ENCODE assay signal across 8 cellular contexts in the genomic region with DNA sequence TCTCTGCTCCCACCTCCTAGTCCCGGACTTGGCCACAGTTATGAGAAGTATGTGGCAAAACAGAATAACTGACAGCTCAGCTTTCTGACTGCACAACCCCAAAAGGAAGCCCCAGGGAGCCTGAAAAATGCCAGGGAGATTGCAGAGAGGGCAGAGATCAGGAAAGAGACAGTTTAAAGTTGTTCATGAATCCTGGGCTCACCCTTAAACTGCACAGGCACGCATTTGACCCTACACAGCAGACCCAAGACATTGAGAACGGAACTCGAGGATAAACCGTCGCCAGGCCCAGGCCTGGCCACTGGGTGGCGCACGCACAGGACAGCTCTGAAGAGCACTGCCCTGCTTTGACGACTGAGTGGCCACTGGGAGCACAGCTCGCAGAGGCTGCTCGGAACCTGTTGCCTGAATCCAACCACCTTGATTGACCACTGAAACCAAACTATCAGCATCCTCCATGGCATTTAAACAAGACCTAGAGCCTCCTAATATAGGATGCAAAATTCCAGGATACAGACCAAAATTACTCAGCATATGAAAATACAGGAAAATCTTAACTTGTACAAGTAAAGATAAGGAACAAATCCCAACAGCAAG.
DNase-seq lines count a peak whose midpoint lies in the region; ATAC-seq, FAIRE-seq and TF ChIP-seq lines count a peak whose summit lies in the region.

No MANE protein-coding gene starts in this region.

- no TSS peak for BruUV-seq in PC-9 (replicated peaks; lab: Mats Ljungman, UMichigan)

- CTCF ChIA-PET in PC-9 (lab: Charles Lee): interaction anchor here (0.6 to 0.7 kb wide), 3 partner anchors 56 to 186 kb away, joined by 3 to 8 read pairs (median 4); no protein-coding TSS in a partner anchor

- H3K4me1 ChIP-seq in HAP-1 (no peaks in the 10 kb centered on the region), PC-9 (replicated peaks; ENCODE audit: insufficient read depth) (peaks cover 67% of the 10 kb centered on the region), right atrium auricular region (peaks cover 0 to 7% of the 10 kb centered on the region in 2 donors), small intestine (ENCODE audit: control insufficient read depth in 2 of 2, insufficient read depth in 1 of 2, low read depth in 1 of 2, low read length in 1 of 2) (no peaks in the 10 kb centered on the region)

- H4K20me1 ChIP-seq in PC-9 (ENCODE audit: insufficient read depth): no peaks in the 10 kb centered on the region

- no peaks in the 10 kb centered on the region for H3K9me2 ChIP-seq in PC-9 (ENCODE audit: insufficient read depth)

- H3K9me3 ChIP-seq in HAP-1: no peaks in the 10 kb centered on the region
- no peaks in the 10 kb centered on the region for H3K9me3 ChIP-seq in PC-9 (ENCODE audit: insufficient read depth, low read depth)
- no peaks in the 10 kb centered on the region for H3K9me3 ChIP-seq in right atrium auricular region
- no peaks in the 10 kb centered on the region for H3K9me3 ChIP-seq in small intestine (ENCODE audit: control insufficient read depth, low read depth)

- no peaks in the 10 kb centered on the region for H3K36me3 Mint-ChIP-seq in activated naive CD8-positive, alpha-beta T cell treated with anti-CD3 and anti-CD28 coated beads for 36 hours

- H3K27me3 ChIP-seq in HAP-1 (ENCODE audit: low read depth) (no peaks in the 10 kb centered on the region), PC-9 (ENCODE audit: insufficient read depth, low read depth) (no peaks in the 10 kb centered on the region), right atrium auricular region (no peaks in the 10 kb centered on the region), small intestine (ENCODE audit: control insufficient read depth in 2 of 2, insufficient read depth in 2 of 2, low read length in 2 of 2) (peaks cover 0 to 2% of the 10 kb centered on the region in 2 donors)

- H3K4me2 ChIP-seq in PC-9: peak overlapping the region; percentile 26

- H3K36me3 ChIP-seq in HAP-1 (replicated peaks) (no peaks in the 10 kb centered on the region), PC-9 (ENCODE audit: low read depth) (no peaks in the 10 kb centered on the region), right atrium auricular region (no peaks in the 10 kb centered on the region), small intestine (ENCODE audit: control insufficient read depth in 2 of 2, insufficient read depth in 2 of 2, low read length in 2 of 2) (no peaks in the 10 kb centered on the region)

- peaks cover 34% of the 10 kb centered on the region for H3K27me3 Mint-ChIP-seq in activated naive CD8-positive, alpha-beta T cell treated with anti-CD3 and anti-CD28 coated beads for 36 hours

- no peaks in the 10 kb centered on the region for H3K79me2 ChIP-seq in PC-9 (ENCODE audit: low read depth)

- 0 out of 2 replicates have a peak overlapping the region, but pooled peaks have one; percentile 12 for H3K27ac ChIP-seq in PC-9
- no peak overlapping the region for H3K27ac ChIP-seq in right atrium auricular region
- no peak overlapping the region for H3K27ac ChIP-seq in small intestine (ENCODE audit: low read depth in 1 of 2, low read length in 1 of 2)

- intact Hi-C loops in PC-9 (cut with micrococcal nuclease; ENCODE audit: unreplicated experiment): loop anchor here (1.0 to 10.0 kb wide), 3 partner anchors 39 to 638 kb away; a partner anchor contains a TSS

- POLR2A ChIA-PET in PC-9 (lab: Charles Lee; ENCODE audit: unreplicated experiment): no interaction called here

- ATAC-seq in GM18870 (IDR thresholded peaks at IDR 0.05; ENCODE audit: unreplicated experiment): no peak

- FAIRE-seq in small intestine (lab: Jason Lieb, UNC): no peak

- H3K27ac Mint-ChIP-seq in activated naive CD8-positive, alpha-beta T cell treated with anti-CD3 and anti-CD28 coated beads for 36 hours: no peak overlapping the region

- H3K9me3 Mint-ChIP-seq in activated naive CD8-positive, alpha-beta T cell treated with anti-CD3 and anti-CD28 coated beads for 36 hours: no peaks in the 10 kb centered on the region

- WGBS in small intestine, 3 donors: 10 to 18% (median 15%) methylated on average over 10 to 11 of the region's 11 CpGs

- H3F3A ChIP-seq in PC-9 (ENCODE audit: insufficient read depth, low read depth): peaks cover 31% of the 10 kb centered on the region; the same call in 1 of the 2 replicates

- TF ChIP-seq CTCF in PC-9 (conservative IDR thresholded peaks at IDR 0.05) (peak; percentile 93), right atrium auricular region (IDR thresholded peaks at IDR 0.05) (peak; percentile 28 to 81)

- H2AFZ ChIP-seq in PC-9: no peak overlapping the region

- H3K4me3 Mint-ChIP-seq in activated naive CD8-positive, alpha-beta T cell treated with anti-CD3 and anti-CD28 coated beads for 36 hours: no peak overlapping the region

- H3K4me1 Mint-ChIP-seq in activated naive CD8-positive, alpha-beta T cell treated with anti-CD3 and anti-CD28 coated beads for 36 hours: no peaks in the 10 kb centered on the region

- no peak overlapping the region for H3K4me3 ChIP-seq in HAP-1
- H3K4me3 ChIP-seq in PC-9: no peak overlapping the region
- H3K4me3 ChIP-seq in right atrium auricular region: no peak overlapping the region
- no peak overlapping the region for H3K4me3 ChIP-seq in small intestine (ENCODE audit: low read depth in 1 of 2, low read length in 2 of 2)

- in situ Hi-C loops in HAP-1 (cut with MboI; ENCODE audit: low sequenced_read_pairs): no loop called here

- DNase-seq in CD1c-positive myeloid dendritic cell (ENCODE audit: extremely low spot score) (peak; percentile 54), HAP-1 (ENCODE audit: low spot score in 2 of 2) (peak; percentile 54 to 86), PC-9 (peak; percentile 51 to 67), right atrium auricular region (ENCODE audit: low spot score) (no peak), small intestine (peak; percentile 63), NCI-H187 (lab: John Stamatoyannopoulos, UW) (no peak)
- peak; percentile 49 for DNase-seq in activated naive CD8-positive, alpha-beta T cell treated with anti-CD3 and anti-CD28 coated beads for 36 hours

Comparison
In these comparisons a context has a peak if more than half of its experiments do, and no peak if none do; other contexts are left out.
1. DNase-seq: peak in CD1c-positive myeloid dendritic cell (single experiment), HAP-1 (2 of 2), PC-9 (2 of 2), activated naive CD8-positive, alpha-beta T cell treated with anti-CD3 and anti-CD28 coated beads for 36 hours (single experiment) and small intestine (single experiment); none in right atrium auricular region (single experiment) and NCI-H187 (0 of 2).